8 cellular contexts compared by ENCODE assay signal in genomic region chr19:50922316-50922853, GRCh38. TPM values are rescaled to one million over a fixed set of nuclear protein-coding genes. Genes with fewer than 3 reads are reported as not detected.
DNase-seq lines count a peak whose midpoint lies in the region; ATAC-seq and TF ChIP-seq lines count a peak whose summit lies in the region.

No MANE protein-coding gene starts in this region.

- H4K91ac ChIP-seq in neuronal stem cell (ENCODE audit: low read depth, low read length, poor library complexity), result peak overlapping the region; percentile 38

- no peak overlapping the region for H2BK5ac ChIP-seq in neuronal stem cell (ENCODE audit: low read length)

- no peak overlapping the region for H3K4me2 ChIP-seq in neuronal stem cell (ENCODE audit: insufficient read depth, low read length, poor library complexity, severe bottlenecking)

- peak; percentile 91 for TF ChIP-seq CTCF in AG09309 (IDR thresholded peaks at IDR 0.05; ENCODE audit: control insufficient read depth, insufficient read depth, low read depth, low read length, missing control alignments)
- TF ChIP-seq CTCF in fibroblast of villous mesenchyme (IDR thresholded peaks at IDR 0.05; ENCODE audit: insufficient read depth, low read depth, low read length), result peak; percentile 86

- H2AFZ ChIP-seq in neuronal stem cell (ENCODE audit: low read length), result peak overlapping the region; percentile 80

- no peak overlapping the region for H3K27ac Mint-ChIP-seq in activated T-helper 1 cell treated with anti-CD3 and anti-CD28 coated beads, Interleukin-12 subunit alpha, Interleukin-12 subunit beta, Interleukin-2, Interleukin-4 antibody, amounts not matched to agents 30 ng/mL and 10 ng/mL and 1 ng/mL, durations not matched to agents 14 hours and 24 hours and 36 hours

- H3K36me3 ChIP-seq in neuronal stem cell (replicated peaks in 1 of 2; ENCODE audit: control insufficient read depth in 2 of 2, insufficient read depth in 2 of 2, low read length in 2 of 2), result no peaks in the 10 kb centered on the region

- peak overlapping the region; percentile 58 for H2AK5ac ChIP-seq in neuronal stem cell (ENCODE audit: low read depth, low read length)

- H4K8ac ChIP-seq in neuronal stem cell (ENCODE audit: low read depth, low read length), result peak overlapping the region; percentile 84

- H3K27me3 ChIP-seq in neuronal stem cell (ENCODE audit: control insufficient read depth in 3 of 3, insufficient read depth in 3 of 3, low read depth in 1 of 3, low read length in 3 of 3), result peaks cover 0 to 12% (median 11%) of the 10 kb centered on the region in 3 experiments

- H3K18ac ChIP-seq in neuronal stem cell (ENCODE audit: low read length), result no peak overlapping the region

- no peak overlapping the region for H3K23ac ChIP-seq in neuronal stem cell (ENCODE audit: low read depth, low read length, poor library complexity)

- no peak overlapping the region for H3K4me3 Mint-ChIP-seq in activated T-helper 1 cell treated with anti-CD3 and anti-CD28 coated beads, Interleukin-12 subunit alpha, Interleukin-12 subunit beta, Interleukin-2, Interleukin-4 antibody, amounts not matched to agents 30 ng/mL and 10 ng/mL and 1 ng/mL, durations not matched to agents 14 hours and 24 hours and 36 hours

- no peaks in the 10 kb centered on the region for H3K4me1 ChIP-seq in neuronal stem cell (ENCODE audit: control insufficient read depth in 2 of 2, insufficient read depth in 1 of 2, low read depth in 1 of 2, low read length in 2 of 2)

- no peaks in the 10 kb centered on the region for H3K9me3 ChIP-seq in neuronal stem cell (replicated peaks in 1 of 2; ENCODE audit: control insufficient read depth in 2 of 2, insufficient read depth in 1 of 2, low read depth in 1 of 2, low read length in 2 of 2)

- H3K9me3 Mint-ChIP-seq in activated T-helper 1 cell treated with anti-CD3 and anti-CD28 coated beads, Interleukin-12 subunit alpha, Interleukin-12 subunit beta, Interleukin-2, Interleukin-4 antibody, amounts not matched to agents 30 ng/mL and 10 ng/mL and 1 ng/mL, durations not matched to agents 14 hours and 24 hours and 36 hours, result no peaks in the 10 kb centered on the region

- WGBS in neuronal stem cell (ENCODE audit: extremely low coverage in 2 of 2, insufficient read length in 2 of 2, insufficient replicate concordance in 1 of 2), 2 donors, result no CpG with 5 or more reads among the region's 21 CpGs

- no peak overlapping the region for H3K9ac ChIP-seq in neuronal stem cell (ENCODE audit: low read depth, low read length, poor library complexity)

- DNase-seq in AG09309 (ENCODE audit: low read depth) (peak; percentile 24), M059J (ENCODE audit: low read depth) (peak; percentile 73), RPMI7951 (ENCODE audit: low read depth) (peak; percentile 71), fibroblast of villous mesenchyme (ENCODE audit: low read depth) (peak; percentile 76), neuronal stem cell (ENCODE audit: low spot score) (peak; percentile 87), stromal cell of bone marrow (ENCODE audit: low read depth) (peak; percentile 43)
- peak; percentile 65 for DNase-seq in activated T-helper 1 cell treated with anti-CD3 and anti-CD28 coated beads, Interleukin-12 subunit alpha, Interleukin-12 subunit beta, Interleukin-2, Interleukin-4 antibody, amounts not matched to agents 30 ng/mL and 10 ng/mL and 1 ng/mL, durations not matched to agents 14 hours and 24 hours and 36 hours (ENCODE audit: low spot score)

- H3K4me3 ChIP-seq in AG09309 (ENCODE audit: control insufficient read depth, low read depth, low read length), result no peak overlapping the region
- no peak overlapping the region for H3K4me3 ChIP-seq in fibroblast of villous mesenchyme (ENCODE audit: low read depth, low read length)
- H3K4me3 ChIP-seq in neuronal stem cell (ENCODE audit: low read length in 2 of 2), result no peak overlapping the region

- no peak overlapping the region for H2BK15ac ChIP-seq in neuronal stem cell (ENCODE audit: low read length)

- no peak overlapping the region for H3K14ac ChIP-seq in neuronal stem cell (ENCODE audit: low read length)

- intact Hi-C loops in activated T-helper 1 cell treated with anti-CD3 and anti-CD28 coated beads, Interleukin-12 subunit alpha, Interleukin-12 subunit beta, Interleukin-2, Interleukin-4 antibody, amounts not matched to agents 30 ng/mL and 10 ng/mL and 1 ng/mL, durations not matched to agents 14 hours and 24 hours and 36 hours (cut with micrococcal nuclease), result loop anchor here (1.0 to 5.0 kb wide), 8 partner anchors 16 to 565 kb away; no protein-coding TSS in a partner anchor

- H2BK120ac ChIP-seq in neuronal stem cell (ENCODE audit: low read depth, low read length), result no peak overlapping the region

- H3K4ac ChIP-seq in neuronal stem cell (ENCODE audit: low read length), result no peak overlapping the region

- H3K36me3 Mint-ChIP-seq in activated T-helper 1 cell treated with anti-CD3 and anti-CD28 coated beads, Interleukin-12 subunit alpha, Interleukin-12 subunit beta, Interleukin-2, Interleukin-4 antibody, amounts not matched to agents 30 ng/mL and 10 ng/mL and 1 ng/mL, durations not matched to agents 14 hours and 24 hours and 36 hours (ENCODE audit: low read depth), result no peaks in the 10 kb centered on the region

- ATAC-seq in GM19023 (IDR thresholded peaks at IDR 0.05; ENCODE audit: unreplicated experiment), result peak; percentile 78

- no peak overlapping the region for H2BK12ac ChIP-seq in neuronal stem cell (ENCODE audit: low read length)

- no peak overlapping the region for H3K27ac ChIP-seq in neuronal stem cell (replicated peaks; ENCODE audit: low read length)

- no peaks in the 10 kb centered on the region for H3K79me1 ChIP-seq in neuronal stem cell (ENCODE audit: low read depth, low read length)

- H3K4me1 Mint-ChIP-seq in activated T-helper 1 cell treated with anti-CD3 and anti-CD28 coated beads, Interleukin-12 subunit alpha, Interleukin-12 subunit beta, Interleukin-2, Interleukin-4 antibody, amounts not matched to agents 30 ng/mL and 10 ng/mL and 1 ng/mL, durations not matched to agents 14 hours and 24 hours and 36 hours (ENCODE audit: low read depth), result peaks cover 9% of the 10 kb centered on the region

- H3K27me3 Mint-ChIP-seq in activated T-helper 1 cell treated with anti-CD3 and anti-CD28 coated beads, Interleukin-12 subunit alpha, Interleukin-12 subunit beta, Interleukin-2, Interleukin-4 antibody, amounts not matched to agents 30 ng/mL and 10 ng/mL and 1 ng/mL, durations not matched to agents 14 hours and 24 hours and 36 hours (ENCODE audit: insufficient read depth), result peaks cover 14% of the 10 kb centered on the region

RNA-seq across cellular contexts. Expression of gene KLK4, which starts 11.2 kb away (rescaled TPM):
- total RNA-seq in M059J (2014; rRNA removed; shearing (Covaris generic)), result not detected in 2 replicates
- not detected in 2 replicates for total RNA-seq in RPMI7951 (2014; rRNA removed; shearing (Covaris generic))
- not detected in 2 replicates for total RNA-seq in activated T-helper 1 cell treated with anti-CD3 and anti-CD28 coated beads, Interleukin-12 subunit alpha, Interleukin-12 subunit beta, Interleukin-2, Interleukin-4 antibody, amounts not matched to agents 30 ng/mL and 10 ng/mL and 1 ng/mL, durations not matched to agents 14 hours and 24 hours and 36 hours
- not detected in 2 replicates for total RNA-seq in fibroblast of villous mesenchyme
- polyA plus RNA-seq in neuronal stem cell (2013, experiment 1 of 2), result not detected
- not detected for polyA plus RNA-seq in neuronal stem cell (2013, experiment 2 of 2)

RNA-seq across cellular contexts. Expression of gene KLK5, which starts 30.5 kb away (rescaled TPM):
- total RNA-seq in M059J (2014; rRNA removed; shearing (Covaris generic)), result not detected in 2 replicates
- not detected in 2 replicates for total RNA-seq in RPMI7951 (2014; rRNA removed; shearing (Covaris generic))
- not detected in 2 replicates for total RNA-seq in activated T-helper 1 cell treated with anti-CD3 and anti-CD28 coated beads, Interleukin-12 subunit alpha, Interleukin-12 subunit beta, Interleukin-2, Interleukin-4 antibody, amounts not matched to agents 30 ng/mL and 10 ng/mL and 1 ng/mL, durations not matched to agents 14 hours and 24 hours and 36 hours
- not detected in 2 replicates for total RNA-seq in fibroblast of villous mesenchyme
- polyA plus RNA-seq in neuronal stem cell (2013, experiment 1 of 2), result not detected
- not detected for polyA plus RNA-seq in neuronal stem cell (2013, experiment 2 of 2)

RNA-seq across cellular contexts. Expression of gene KLK6, which starts 47.0 kb away (rescaled TPM):
- 0.74 TPM in 1 of 2 replicates, not detected in the other for total RNA-seq in M059J (2014; rRNA removed; shearing (Covaris generic))
- total RNA-seq in RPMI7951 (2014; rRNA removed; shearing (Covaris generic)), result not detected in 2 replicates
- not detected in 2 replicates for total RNA-seq in activated T-helper 1 cell treated with anti-CD3 and anti-CD28 coated beads, Interleukin-12 subunit alpha, Interleukin-12 subunit beta, Interleukin-2, Interleukin-4 antibody, amounts not matched to agents 30 ng/mL and 10 ng/mL and 1 ng/mL, durations not matched to agents 14 hours and 24 hours and 36 hours
- not detected in 2 replicates for total RNA-seq in fibroblast of villous mesenchyme
- polyA plus RNA-seq in neuronal stem cell (2013, experiment 1 of 2), result 0.57 TPM
- 0.53 TPM for polyA plus RNA-seq in neuronal stem cell (2013, experiment 2 of 2)

RNA-seq across cellular contexts. Expression of gene KLK2, which starts 49.1 kb away (rescaled TPM):
- total RNA-seq in M059J (2014; rRNA removed; shearing (Covaris generic)), result not detected in 2 replicates
- not detected in 2 replicates for total RNA-seq in RPMI7951 (2014; rRNA removed; shearing (Covaris generic))
- total RNA-seq in activated T-helper 1 cell treated with anti-CD3 and anti-CD28 coated beads, Interleukin-12 subunit alpha, Interleukin-12 subunit beta, Interleukin-2, Interleukin-4 antibody, amounts not matched to agents 30 ng/mL and 10 ng/mL and 1 ng/mL, durations not matched to agents 14 hours and 24 hours and 36 hours, result not detected in 2 replicates
- total RNA-seq in fibroblast of villous mesenchyme, result not detected in 2 replicates
- 0.06 TPM for polyA plus RNA-seq in neuronal stem cell (2013, experiment 1 of 2)
- polyA plus RNA-seq in neuronal stem cell (2013, experiment 2 of 2), result 0.03 TPM

Comparison
In these comparisons a context has a peak if more than half of its experiments do, and no peak if none do; other contexts are left out.
1. DNase-seq: peak in every context shown above with its lines; median percentile 87 in neuronal stem cell; 76 in fibroblast of villous mesenchyme; 73 in M059J; 71 in RPMI7951; 65 in activated T-helper 1 cell treated with anti-CD3 and anti-CD28 coated beads, Interleukin-12 subunit alpha, Interleukin-12 subunit beta, Interleukin-2, Interleukin-4 antibody, amounts not matched to agents 30 ng/mL and 10 ng/mL and 1 ng/mL, durations not matched to agents 14 hours and 24 hours and 36 hours; 43 in stromal cell of bone marrow; 24 in AG09309.